Comparison of ENCODE assay signal across 16 cellular contexts in genomic region chr13:43428545-43429287, GRCh38.
"Had no signal": no experiment of that assay in that cellular context is flagged by ENCODE, and none has a peak within 500 bp of the region (broad histone marks: within the 10 kb centered on the region; RNA-seq: fewer than 3 reads in every experiment).

No MANE protein-coding gene starts in this region.

- DNase-seq: activated CD4-positive, alpha-beta memory T cell treated with anti-CD3 and anti-CD28 coated beads, Interleukin-2, amount 10 ng/mL, durations not matched to agents 7 days and 5 days; activated CD4-positive, alpha-beta T cell treated with anti-CD3 and anti-CD28 coated beads for 4 hours; activated CD8-positive, alpha-beta memory T cell treated with anti-CD3 and anti-CD28 coated beads, Interleukin-2, amount 10 ng/mL, durations not matched to agents 7 days and 5 days; activated naive CD8-positive, alpha-beta T cell treated with anti-CD3 and anti-CD28 coated beads for 36 hours; amniotic stem cell; effector CD4-positive, alpha-beta T cell; left cardiac atrium; lower lobe of right lung; retina; stimulated activated CD4-positive, alpha-beta T cell treated with anti-CD3 and anti-CD28 coated beads, Interleukin-1b, Interleukin-23, amount 100 ng/mL, for 48 hours; stimulated activated CD8-positive, alpha-beta memory T cell treated with anti-CD3 and anti-CD28 coated beads, Interleukin-4, amount 100 ng/mL, for 48 hours; stimulated activated naive CD8-positive, alpha-beta T cell treated with anti-CD3 and anti-CD28 coated beads, Interleukin-15, Interleukin-2, amounts not matched to agents 100 U/mL and 50 U/mL, for 24 hours; substantia nigra; uterus had no signal

- ATAC-seq: activated CD8-positive, alpha-beta memory T cell treated with anti-CD3 and anti-CD28 coated beads, Interleukin-2, amount 10 ng/mL, durations not matched to agents 7 days and 5 days; left cardiac atrium; stimulated activated naive CD8-positive, alpha-beta T cell treated with anti-CD3 and anti-CD28 coated beads, Interleukin-15, Interleukin-2, amounts not matched to agents 100 U/mL and 50 U/mL, for 24 hours had no signal

- H3K9me3 ChIP-seq: esophagus muscularis mucosa, lower lobe of right lung, tibial nerve, uterus had no signal

- H3K4me1 ChIP-seq: lower lobe of right lung, uterus had no signal

- H3K27me3 ChIP-seq: esophagus muscularis mucosa, tibial nerve, uterus had no signal

- H3K4me3 ChIP-seq: esophagus muscularis mucosa, lower lobe of right lung, tibial nerve, uterus had no signal

- H3K36me3 ChIP-seq: esophagus muscularis mucosa, lower lobe of right lung, tibial nerve, uterus had no signal

- H3K27ac ChIP-seq: esophagus muscularis mucosa, lower lobe of right lung, tibial nerve, uterus had no signal
